ENCODE assay signal across 1 cellular context in the genomic region with DNA sequence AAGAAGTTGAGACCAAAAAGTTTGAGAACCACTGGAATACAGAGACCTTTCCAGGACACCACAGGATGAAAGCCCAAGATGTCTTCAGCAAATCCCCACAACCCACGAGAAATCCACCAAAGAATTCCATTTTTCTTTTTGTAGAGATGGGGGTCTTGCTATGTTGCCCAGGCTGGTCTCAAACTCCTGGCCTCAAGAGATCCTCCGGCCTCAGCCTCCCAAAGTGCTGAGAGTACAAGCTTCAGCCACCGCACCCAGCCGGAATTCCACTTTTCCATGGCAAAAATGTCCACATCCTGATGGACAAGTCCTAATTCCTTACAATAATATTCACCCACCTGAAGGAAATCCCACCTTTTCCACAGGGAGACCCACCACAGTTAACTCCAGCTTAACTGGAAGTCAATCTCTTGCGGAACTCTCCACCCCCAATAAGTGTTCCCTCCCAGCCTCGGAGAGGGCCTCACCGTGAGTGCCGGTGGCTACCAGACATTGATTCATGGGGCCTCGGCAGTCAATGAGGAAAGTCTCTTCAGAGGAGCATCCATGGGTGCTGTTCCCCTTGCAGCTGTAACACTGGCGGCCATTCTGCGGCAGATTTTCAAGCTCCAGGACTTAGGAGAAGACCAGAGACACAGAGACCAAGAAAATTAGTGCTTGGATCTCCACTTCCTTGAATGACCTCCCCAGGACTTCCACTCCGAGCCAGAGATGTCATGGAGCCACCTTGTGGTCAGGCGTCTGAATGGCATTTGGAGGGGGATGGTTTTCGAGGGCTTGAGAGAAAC.
TF ChIP-seq lines count a peak whose summit lies in the region.

No MANE protein-coding gene starts in this region.

TF ChIP-seq in K562, 482 proteins besides CTCF, POLR2A, EP300 and RAD21 (continued from another document and continues in another):
- TF ChIP-seq, protein P1, sequence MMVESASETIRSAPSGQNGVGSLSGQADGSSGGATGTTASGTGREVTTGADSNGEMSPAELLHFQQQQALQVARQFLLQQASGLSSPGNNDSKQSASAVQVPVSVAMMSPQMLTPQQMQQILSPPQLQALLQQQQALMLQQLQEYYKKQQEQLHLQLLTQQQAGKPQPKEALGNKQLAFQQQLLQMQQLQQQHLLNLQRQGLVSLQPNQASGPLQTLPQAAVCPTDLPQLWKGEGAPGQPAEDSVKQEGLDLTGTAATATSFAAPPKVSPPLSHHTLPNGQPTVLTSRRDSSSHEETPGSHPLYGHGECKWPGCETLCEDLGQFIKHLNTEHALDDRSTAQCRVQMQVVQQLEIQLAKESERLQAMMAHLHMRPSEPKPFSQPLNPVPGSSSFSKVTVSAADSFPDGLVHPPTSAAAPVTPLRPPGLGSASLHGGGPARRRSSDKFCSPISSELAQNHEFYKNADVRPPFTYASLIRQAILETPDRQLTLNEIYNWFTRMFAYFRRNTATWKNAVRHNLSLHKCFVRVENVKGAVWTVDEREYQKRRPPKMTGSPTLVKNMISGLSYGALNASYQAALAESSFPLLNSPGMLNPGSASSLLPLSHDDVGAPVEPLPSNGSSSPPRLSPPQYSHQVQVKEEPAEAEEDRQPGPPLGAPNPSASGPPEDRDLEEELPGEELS (CRISPR knock-in tag; IDR thresholded peaks at IDR 0.05; ENCODE audit: borderline replicate concordance): no peak
- TF ChIP-seq, protein P2, sequence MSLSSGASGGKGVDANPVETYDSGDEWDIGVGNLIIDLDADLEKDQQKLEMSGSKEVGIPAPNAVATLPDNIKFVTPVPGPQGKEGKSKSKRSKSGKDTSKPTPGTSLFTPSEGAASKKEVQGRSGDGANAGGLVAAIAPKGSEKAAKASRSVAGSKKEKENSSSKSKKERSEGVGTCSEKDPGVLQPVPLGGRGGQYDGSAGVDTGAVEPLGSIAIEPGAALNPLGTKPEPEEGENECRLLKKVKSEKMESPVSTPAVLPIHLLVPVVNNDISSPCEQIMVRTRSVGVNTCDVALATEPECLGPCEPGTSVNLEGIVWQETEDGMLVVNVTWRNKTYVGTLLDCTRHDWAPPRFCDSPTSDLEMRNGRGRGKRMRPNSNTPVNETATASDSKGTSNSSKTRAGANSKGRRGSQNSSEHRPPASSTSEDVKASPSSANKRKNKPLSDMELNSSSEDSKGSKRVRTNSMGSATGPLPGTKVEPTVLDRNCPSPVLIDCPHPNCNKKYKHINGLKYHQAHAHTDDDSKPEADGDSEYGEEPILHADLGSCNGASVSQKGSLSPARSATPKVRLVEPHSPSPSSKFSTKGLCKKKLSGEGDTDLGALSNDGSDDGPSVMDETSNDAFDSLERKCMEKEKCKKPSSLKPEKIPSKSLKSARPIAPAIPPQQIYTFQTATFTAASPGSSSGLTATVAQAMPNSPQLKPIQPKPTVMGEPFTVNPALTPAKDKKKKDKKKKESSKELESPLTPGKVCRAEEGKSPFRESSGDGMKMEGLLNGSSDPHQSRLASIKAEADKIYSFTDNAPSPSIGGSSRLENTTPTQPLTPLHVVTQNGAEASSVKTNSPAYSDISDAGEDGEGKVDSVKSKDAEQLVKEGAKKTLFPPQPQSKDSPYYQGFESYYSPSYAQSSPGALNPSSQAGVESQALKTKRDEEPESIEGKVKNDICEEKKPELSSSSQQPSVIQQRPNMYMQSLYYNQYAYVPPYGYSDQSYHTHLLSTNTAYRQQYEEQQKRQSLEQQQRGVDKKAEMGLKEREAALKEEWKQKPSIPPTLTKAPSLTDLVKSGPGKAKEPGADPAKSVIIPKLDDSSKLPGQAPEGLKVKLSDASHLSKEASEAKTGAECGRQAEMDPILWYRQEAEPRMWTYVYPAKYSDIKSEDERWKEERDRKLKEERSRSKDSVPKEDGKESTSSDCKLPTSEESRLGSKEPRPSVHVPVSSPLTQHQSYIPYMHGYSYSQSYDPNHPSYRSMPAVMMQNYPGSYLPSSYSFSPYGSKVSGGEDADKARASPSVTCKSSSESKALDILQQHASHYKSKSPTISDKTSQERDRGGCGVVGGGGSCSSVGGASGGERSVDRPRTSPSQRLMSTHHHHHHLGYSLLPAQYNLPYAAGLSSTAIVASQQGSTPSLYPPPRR (CRISPR knock-in tag; IDR thresholded peaks at IDR 0.05; ENCODE audit: borderline replicate concordance): no peak
- TF ChIP-seq MED1 (CRISPR knock-in tag; IDR thresholded peaks at IDR 0.05; ENCODE audit: borderline replicate concordance): no peak
- TF ChIP-seq, protein P3, sequence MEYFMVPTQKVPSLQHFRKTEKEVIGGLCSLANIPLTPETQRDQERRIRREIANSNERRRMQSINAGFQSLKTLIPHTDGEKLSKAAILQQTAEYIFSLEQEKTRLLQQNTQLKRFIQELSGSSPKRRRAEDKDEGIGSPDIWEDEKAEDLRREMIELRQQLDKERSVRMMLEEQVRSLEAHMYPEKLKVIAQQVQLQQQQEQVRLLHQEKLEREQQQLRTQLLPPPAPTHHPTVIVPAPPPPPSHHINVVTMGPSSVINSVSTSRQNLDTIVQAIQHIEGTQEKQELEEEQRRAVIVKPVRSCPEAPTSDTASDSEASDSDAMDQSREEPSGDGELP (CRISPR knock-in tag; IDR thresholded peaks at IDR 0.05; ENCODE audit: borderline replicate concordance): peak; percentile 24; the same call in 1 of the 2 replicates
- TF ChIP-seq RBM15 (IDR thresholded peaks at IDR 0.05; ENCODE audit: insufficient read depth, low read length): no peak
- TF ChIP-seq, protein P4, sequence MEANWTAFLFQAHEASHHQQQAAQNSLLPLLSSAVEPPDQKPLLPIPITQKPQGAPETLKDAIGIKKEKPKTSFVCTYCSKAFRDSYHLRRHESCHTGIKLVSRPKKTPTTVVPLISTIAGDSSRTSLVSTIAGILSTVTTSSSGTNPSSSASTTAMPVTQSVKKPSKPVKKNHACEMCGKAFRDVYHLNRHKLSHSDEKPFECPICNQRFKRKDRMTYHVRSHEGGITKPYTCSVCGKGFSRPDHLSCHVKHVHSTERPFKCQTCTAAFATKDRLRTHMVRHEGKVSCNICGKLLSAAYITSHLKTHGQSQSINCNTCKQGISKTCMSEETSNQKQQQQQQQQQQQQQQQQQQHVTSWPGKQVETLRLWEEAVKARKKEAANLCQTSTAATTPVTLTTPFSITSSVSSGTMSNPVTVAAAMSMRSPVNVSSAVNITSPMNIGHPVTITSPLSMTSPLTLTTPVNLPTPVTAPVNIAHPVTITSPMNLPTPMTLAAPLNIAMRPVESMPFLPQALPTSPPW (CRISPR knock-in tag; IDR thresholded peaks at IDR 0.05): peak; percentile 22; the same call in 1 of the 2 replicates
- TF ChIP-seq GABPB1 (CRISPR knock-in tag; IDR thresholded peaks at IDR 0.05): no peak
- no peak for TF ChIP-seq ZNF41 (CRISPR knock-in tag; conservative IDR thresholded peaks at IDR 0.05)
- TF ChIP-seq NFE2 (IDR thresholded peaks at IDR 0.05; ENCODE audit: low read depth): no peak
- TF ChIP-seq, protein P5, sequence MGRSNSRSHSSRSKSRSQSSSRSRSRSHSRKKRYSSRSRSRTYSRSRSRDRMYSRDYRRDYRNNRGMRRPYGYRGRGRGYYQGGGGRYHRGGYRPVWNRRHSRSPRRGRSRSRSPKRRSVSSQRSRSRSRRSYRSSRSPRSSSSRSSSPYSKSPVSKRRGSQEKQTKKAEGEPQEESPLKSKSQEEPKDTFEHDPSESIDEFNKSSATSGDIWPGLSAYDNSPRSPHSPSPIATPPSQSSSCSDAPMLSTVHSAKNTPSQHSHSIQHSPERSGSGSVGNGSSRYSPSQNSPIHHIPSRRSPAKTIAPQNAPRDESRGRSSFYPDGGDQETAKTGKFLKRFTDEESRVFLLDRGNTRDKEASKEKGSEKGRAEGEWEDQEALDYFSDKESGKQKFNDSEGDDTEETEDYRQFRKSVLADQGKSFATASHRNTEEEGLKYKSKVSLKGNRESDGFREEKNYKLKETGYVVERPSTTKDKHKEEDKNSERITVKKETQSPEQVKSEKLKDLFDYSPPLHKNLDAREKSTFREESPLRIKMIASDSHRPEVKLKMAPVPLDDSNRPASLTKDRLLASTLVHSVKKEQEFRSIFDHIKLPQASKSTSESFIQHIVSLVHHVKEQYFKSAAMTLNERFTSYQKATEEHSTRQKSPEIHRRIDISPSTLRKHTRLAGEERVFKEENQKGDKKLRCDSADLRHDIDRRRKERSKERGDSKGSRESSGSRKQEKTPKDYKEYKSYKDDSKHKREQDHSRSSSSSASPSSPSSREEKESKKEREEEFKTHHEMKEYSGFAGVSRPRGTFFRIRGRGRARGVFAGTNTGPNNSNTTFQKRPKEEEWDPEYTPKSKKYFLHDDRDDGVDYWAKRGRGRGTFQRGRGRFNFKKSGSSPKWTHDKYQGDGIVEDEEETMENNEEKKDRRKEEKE (IDR thresholded peaks at IDR 0.05; ENCODE audit: borderline replicate concordance in 1 of 2, control insufficient read depth in 1 of 2, low read depth in 2 of 2, low read length in 1 of 2): no peak
- TF ChIP-seq TEAD4 (IDR thresholded peaks at IDR 0.05; ENCODE audit: low read length): 0 out of 2 replicates have a peak, but pooled peaks have one; percentile 33
- TF ChIP-seq TEAD4 (CRISPR knock-in tag; IDR thresholded peaks at IDR 0.05; ENCODE audit: borderline replicate concordance): no peak
- TF ChIP-seq ZNF717 (CRISPR knock-in tag; IDR thresholded peaks at IDR 0.05): no peak
- TF ChIP-seq RCOR1 (IDR thresholded peaks at IDR 0.05; ENCODE audit: borderline replicate concordance in 1 of 2, low read depth in 2 of 2, low read length in 2 of 2): peak in 1 of 2 experiments; percentile 62; a peak in 2 of 4 replicates
- TF ChIP-seq ZNF707 (CRISPR knock-in tag; conservative IDR thresholded peaks at IDR 0.05): no peak
- TF ChIP-seq, protein P6, sequence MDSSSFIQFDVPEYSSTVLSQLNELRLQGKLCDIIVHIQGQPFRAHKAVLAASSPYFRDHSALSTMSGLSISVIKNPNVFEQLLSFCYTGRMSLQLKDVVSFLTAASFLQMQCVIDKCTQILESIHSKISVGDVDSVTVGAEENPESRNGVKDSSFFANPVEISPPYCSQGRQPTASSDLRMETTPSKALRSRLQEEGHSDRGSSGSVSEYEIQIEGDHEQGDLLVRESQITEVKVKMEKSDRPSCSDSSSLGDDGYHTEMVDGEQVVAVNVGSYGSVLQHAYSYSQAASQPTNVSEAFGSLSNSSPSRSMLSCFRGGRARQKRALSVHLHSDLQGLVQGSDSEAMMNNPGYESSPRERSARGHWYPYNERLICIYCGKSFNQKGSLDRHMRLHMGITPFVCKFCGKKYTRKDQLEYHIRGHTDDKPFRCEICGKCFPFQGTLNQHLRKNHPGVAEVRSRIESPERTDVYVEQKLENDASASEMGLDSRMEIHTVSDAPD (CRISPR knock-in tag; IDR thresholded peaks at IDR 0.05): no peak
- 0 out of 2 replicates have a peak, but pooled peaks have one; percentile 34 for TF ChIP-seq MTA3 (IDR thresholded peaks at IDR 0.05; ENCODE audit: borderline replicate concordance)
- no peak for TF ChIP-seq ZNF311 (CRISPR knock-in tag; IDR thresholded peaks at IDR 0.05)
- TF ChIP-seq ZNF324 (CRISPR knock-in tag; IDR thresholded peaks at IDR 0.05): no peak
- TF ChIP-seq, protein P7, sequence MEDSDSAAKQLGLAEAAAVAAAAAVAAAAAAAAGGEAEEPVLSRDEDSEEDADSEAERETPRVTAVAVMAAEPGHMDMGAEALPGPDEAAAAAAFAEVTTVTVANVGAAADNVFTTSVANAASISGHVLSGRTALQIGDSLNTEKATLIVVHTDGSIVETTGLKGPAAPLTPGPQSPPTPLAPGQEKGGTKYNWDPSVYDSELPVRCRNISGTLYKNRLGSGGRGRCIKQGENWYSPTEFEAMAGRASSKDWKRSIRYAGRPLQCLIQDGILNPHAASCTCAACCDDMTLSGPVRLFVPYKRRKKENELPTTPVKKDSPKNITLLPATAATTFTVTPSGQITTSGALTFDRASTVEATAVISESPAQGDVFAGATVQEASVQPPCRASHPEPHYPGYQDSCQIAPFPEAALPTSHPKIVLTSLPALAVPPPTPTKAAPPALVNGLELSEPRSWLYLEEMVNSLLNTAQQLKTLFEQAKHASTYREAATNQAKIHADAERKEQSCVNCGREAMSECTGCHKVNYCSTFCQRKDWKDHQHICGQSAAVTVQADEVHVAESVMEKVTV (CRISPR knock-in tag; IDR thresholded peaks at IDR 0.05): peak; percentile 68
- no peak for TF ChIP-seq HNRNPL (IDR thresholded peaks at IDR 0.05; ENCODE audit: low read depth, low read length)
- TF ChIP-seq CTBP1 (IDR thresholded peaks at IDR 0.05; ENCODE audit: borderline replicate concordance): 0 out of 2 replicates have a peak, but pooled peaks have one; percentile 40
- TF ChIP-seq TBP (optimal IDR thresholded peaks at IDR 0.05; ENCODE audit: low read depth, low read length): peak; percentile 33
- TF ChIP-seq ZNF778 (CRISPR knock-in tag; IDR thresholded peaks at IDR 0.05): no peak
- TF ChIP-seq EZH2 (IDR thresholded peaks at IDR 0.05; ENCODE audit: borderline replicate concordance, low read depth, low read length): no peak
- TF ChIP-seq HDGF (IDR thresholded peaks at IDR 0.05): no peak
- 0 out of 2 replicates have a peak, but pooled peaks have one; percentile 65 for TF ChIP-seq XRCC5 (IDR thresholded peaks at IDR 0.05; ENCODE audit: low read depth, low read length)
- TF ChIP-seq, protein P8, sequence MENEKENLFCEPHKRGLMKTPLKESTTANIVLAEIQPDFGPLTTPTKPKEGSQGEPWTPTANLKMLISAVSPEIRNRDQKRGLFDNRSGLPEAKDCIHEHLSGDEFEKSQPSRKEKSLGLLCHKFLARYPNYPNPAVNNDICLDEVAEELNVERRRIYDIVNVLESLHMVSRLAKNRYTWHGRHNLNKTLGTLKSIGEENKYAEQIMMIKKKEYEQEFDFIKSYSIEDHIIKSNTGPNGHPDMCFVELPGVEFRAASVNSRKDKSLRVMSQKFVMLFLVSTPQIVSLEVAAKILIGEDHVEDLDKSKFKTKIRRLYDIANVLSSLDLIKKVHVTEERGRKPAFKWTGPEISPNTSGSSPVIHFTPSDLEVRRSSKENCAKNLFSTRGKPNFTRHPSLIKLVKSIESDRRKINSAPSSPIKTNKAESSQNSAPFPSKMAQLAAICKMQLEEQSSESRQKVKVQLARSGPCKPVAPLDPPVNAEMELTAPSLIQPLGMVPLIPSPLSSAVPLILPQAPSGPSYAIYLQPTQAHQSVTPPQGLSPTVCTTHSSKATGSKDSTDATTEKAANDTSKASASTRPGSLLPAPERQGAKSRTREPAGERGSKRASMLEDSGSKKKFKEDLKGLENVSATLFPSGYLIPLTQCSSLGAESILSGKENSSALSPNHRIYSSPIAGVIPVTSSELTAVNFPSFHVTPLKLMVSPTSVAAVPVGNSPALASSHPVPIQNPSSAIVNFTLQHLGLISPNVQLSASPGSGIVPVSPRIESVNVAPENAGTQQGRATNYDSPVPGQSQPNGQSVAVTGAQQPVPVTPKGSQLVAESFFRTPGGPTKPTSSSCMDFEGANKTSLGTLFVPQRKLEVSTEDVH (IDR thresholded peaks at IDR 0.05; ENCODE audit: low read depth, partially characterized antibody): no peak
- no peak for TF ChIP-seq ZFP1 (CRISPR knock-in tag; IDR thresholded peaks at IDR 0.05)
- TF ChIP-seq, protein P9, sequence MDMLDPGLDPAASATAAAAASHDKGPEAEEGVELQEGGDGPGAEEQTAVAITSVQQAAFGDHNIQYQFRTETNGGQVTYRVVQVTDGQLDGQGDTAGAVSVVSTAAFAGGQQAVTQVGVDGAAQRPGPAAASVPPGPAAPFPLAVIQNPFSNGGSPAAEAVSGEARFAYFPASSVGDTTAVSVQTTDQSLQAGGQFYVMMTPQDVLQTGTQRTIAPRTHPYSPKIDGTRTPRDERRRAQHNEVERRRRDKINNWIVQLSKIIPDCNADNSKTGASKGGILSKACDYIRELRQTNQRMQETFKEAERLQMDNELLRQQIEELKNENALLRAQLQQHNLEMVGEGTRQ (CRISPR knock-in tag; IDR thresholded peaks at IDR 0.05): no peak
- TF ChIP-seq, protein P10, sequence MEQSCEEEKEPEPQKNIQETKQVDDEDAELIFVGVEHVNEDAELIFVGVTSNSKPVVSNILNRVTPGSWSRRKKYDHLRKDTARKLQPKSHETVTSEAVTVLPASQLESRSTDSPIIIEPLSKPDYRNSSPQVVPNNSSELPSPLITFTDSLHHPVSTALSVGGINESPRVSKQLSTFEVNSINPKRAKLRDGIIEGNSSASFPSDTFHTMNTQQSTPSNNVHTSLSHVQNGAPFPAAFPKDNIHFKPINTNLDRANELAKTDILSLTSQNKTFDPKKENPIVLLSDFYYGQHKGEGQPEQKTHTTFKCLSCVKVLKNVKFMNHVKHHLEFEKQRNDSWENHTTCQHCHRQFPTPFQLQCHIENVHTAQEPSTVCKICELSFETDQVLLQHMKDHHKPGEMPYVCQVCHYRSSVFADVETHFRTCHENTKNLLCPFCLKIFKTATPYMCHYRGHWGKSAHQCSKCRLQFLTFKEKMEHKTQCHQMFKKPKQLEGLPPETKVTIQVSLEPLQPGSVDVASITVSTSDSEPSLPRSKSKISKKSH (CRISPR knock-in tag; IDR thresholded peaks at IDR 0.05): no peak
